ENCODE assay signal across 9 cellular contexts in the genomic region with DNA sequence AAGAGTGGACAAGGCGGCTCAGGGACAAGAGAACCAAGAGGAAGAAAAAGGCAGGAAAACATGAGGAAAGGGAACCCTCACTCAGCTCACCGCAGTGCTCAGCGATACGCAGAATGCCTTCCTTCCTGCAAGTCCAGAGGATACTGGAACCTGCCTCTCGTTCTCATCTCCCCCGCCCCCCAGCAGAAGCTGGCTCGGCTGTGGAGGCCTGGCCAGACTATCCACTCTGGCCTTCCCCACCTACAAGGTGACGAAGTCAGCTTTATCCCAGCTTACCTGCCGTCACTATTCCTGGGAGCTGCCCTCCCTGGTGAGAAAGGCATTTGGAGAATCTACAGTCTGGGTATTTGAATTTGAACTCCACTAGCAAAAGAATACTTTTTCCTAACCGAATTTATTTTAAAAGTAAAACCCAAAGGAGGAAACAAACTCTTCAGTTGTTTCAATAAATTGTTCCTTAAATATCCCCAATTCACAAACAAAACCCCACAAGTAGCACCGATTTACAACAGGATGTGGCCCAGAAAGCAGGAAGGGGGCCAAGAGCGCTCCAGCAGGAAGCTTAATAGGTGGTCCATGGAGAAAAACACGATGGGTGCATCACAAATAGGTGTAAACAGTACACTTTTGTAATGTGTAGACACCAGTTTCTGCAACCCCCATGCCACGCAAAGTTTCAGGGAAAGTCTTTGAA. TPM values are rescaled to one million over a fixed set of nuclear protein-coding genes. Genes with fewer than 3 reads are reported as not detected.
DNase-seq lines count a peak whose midpoint lies in the region; ATAC-seq and TF ChIP-seq lines count a peak whose summit lies in the region.
"Had no signal": no experiment of that assay in that cellular context is flagged by ENCODE, and none has a peak within 500 bp of the region (broad histone marks: within the 10 kb centered on the region; RNA-seq: fewer than 3 reads in every experiment).

No MANE protein-coding gene starts in this region.

- no peaks in the 10 kb centered on the region for H3K9me3 Mint-ChIP-seq in T-helper 1 cell treated with Interleukin-12 subunit alpha and Interleukin-12 subunit beta and Interleukin-4 antibody, amounts not matched to agents 30 μg/mL and 1 μg/mL, for 36 hours

- DNase-seq in T-helper 1 cell (no peak), adrenal gland (no peak), iPS-NIHi7 (ENCODE audit: extremely low spot score) (peak; percentile 56), stomach (no peak), cerebellar nuclear complex (lab: John Stamatoyannopoulos, UW) (no peak)
- DNase-seq in effector CD4-positive, alpha-beta T cell: no peak

- WGBS in adrenal gland, 4 donors: 47 to 58% (median 50%) methylated on average over 12 to 14 of the region's 14 CpGs
- WGBS in stomach, 5 donors: 36 to 47% (median 41%) methylated on average over 14 of the region's 14 CpGs

- peak overlapping the region; percentile 84 for H3K27ac Mint-ChIP-seq in T-helper 1 cell treated with Interleukin-12 subunit alpha and Interleukin-12 subunit beta and Interleukin-4 antibody, amounts not matched to agents 30 μg/mL and 1 μg/mL, for 36 hours

- peaks cover 49% of the 10 kb centered on the region for H3K4me1 Mint-ChIP-seq in T-helper 1 cell treated with Interleukin-12 subunit alpha and Interleukin-12 subunit beta and Interleukin-4 antibody, amounts not matched to agents 30 μg/mL and 1 μg/mL, for 36 hours (ENCODE audit: low read depth)

- peaks cover 5% of the 10 kb centered on the region for H3K36me3 Mint-ChIP-seq in T-helper 1 cell treated with Interleukin-12 subunit alpha and Interleukin-12 subunit beta and Interleukin-4 antibody, amounts not matched to agents 30 μg/mL and 1 μg/mL, for 36 hours (ENCODE audit: low read depth)

- H3K27me3 Mint-ChIP-seq in T-helper 1 cell treated with Interleukin-12 subunit alpha and Interleukin-12 subunit beta and Interleukin-4 antibody, amounts not matched to agents 30 μg/mL and 1 μg/mL, for 36 hours (ENCODE audit: low read depth): no peaks in the 10 kb centered on the region

- peak overlapping the region in 2 of 4 donors; percentile 23 to 70 for H3K4me3 ChIP-seq in adrenal gland
- peak overlapping the region; percentile 48 to 91 (median 59) for H3K4me3 ChIP-seq in stomach

- no peaks in the 10 kb centered on the region for H3K27me3 ChIP-seq in adrenal gland
- H3K27me3 ChIP-seq in stomach: no peaks in the 10 kb centered on the region

- peak overlapping the region; percentile 90 for H3K4me3 Mint-ChIP-seq in T-helper 1 cell treated with Interleukin-12 subunit alpha and Interleukin-12 subunit beta and Interleukin-4 antibody, amounts not matched to agents 30 μg/mL and 1 μg/mL, for 36 hours

- no peak for TF ChIP-seq EP300 in stomach (IDR thresholded peaks at IDR 0.05)

- intact Hi-C loops in adrenal gland (cut with DNase I): no loop called here
- intact Hi-C loops in stomach (cut with DNase I; ENCODE audit: low total_unique reads): no loop called here

- no peak for TF ChIP-seq CTCF in adrenal gland (IDR thresholded peaks at IDR 0.05)
- TF ChIP-seq CTCF in stomach (IDR thresholded peaks at IDR 0.05): no peak

- H3K27ac ChIP-seq in adrenal gland (peak overlapping the region; percentile 53 to 94 (median 74)), stomach (peak overlapping the region; percentile 85 to 99 (median 96))

- no peaks in the 10 kb centered on the region for H3K9me3 ChIP-seq in adrenal gland (replicated peaks in 1 of 3)
- H3K9me3 ChIP-seq in stomach: no peaks in the 10 kb centered on the region

- no peak for ATAC-seq in HG03039 (IDR thresholded peaks at IDR 0.05; ENCODE audit: unreplicated experiment)

- TF ChIP-seq POLR2A in adrenal gland (IDR thresholded peaks at IDR 0.05) (no peak), stomach (IDR thresholded peaks at IDR 0.05) (no peak)

- H3K4me1 ChIP-seq in adrenal gland (replicated peaks in 1 of 2): peaks cover 30 to 54% of the 10 kb centered on the region in 2 donors
- peaks cover 47 to 78% (median 59%) of the 10 kb centered on the region in 4 donors for H3K4me1 ChIP-seq in stomach

- H3K36me3 ChIP-seq in adrenal gland (replicated peaks in 1 of 2) (peaks cover 0 to 3% of the 10 kb centered on the region in 2 donors), stomach (peaks cover 0 to 5% (median 4%) of the 10 kb centered on the region in 4 donors)

RNA-seq across cellular contexts. Expression of gene DIDO1, which starts 2.1 kb away (rescaled TPM):
- total RNA-seq in adrenal gland: 10 to 100 TPM; 29.8 to 51.3 (median 46.5) TPM
- polyA plus RNA-seq in adrenal gland: 10 to 100 TPM; 19.0 to 27.9 (median 23.6) TPM
- total RNA-seq in stomach: 100 to 1,000 TPM in 1 of 5 donors, 10 to 100 TPM in 4; 56.0 to 117 (median 74.2) TPM
- polyA plus RNA-seq in stomach: 10 to 100 TPM in 2 of 3 donors, 1 to 10 TPM in 1; 8.1 to 14.2 (median 14.1) TPM

RNA-seq across cellular contexts. Expression of gene GID8, which starts 9.6 kb away (rescaled TPM):
- 10 to 100 TPM; 17.8 to 38.5 (median 25.3) TPM for total RNA-seq in adrenal gland
- 10 to 100 TPM in 2 of 3 donors, 1 to 10 TPM in 1; 9.4 to 16.8 (median 10.1) TPM for polyA plus RNA-seq in adrenal gland
- total RNA-seq in stomach: 10 to 100 TPM; 12.3 to 39.3 (median 19.2) TPM
- polyA plus RNA-seq in stomach: 10 to 100 TPM; 10.8 to 13.6 (median 12.5) TPM

RNA-seq across cellular contexts. Expression of gene SLC17A9, which starts 24.1 kb away (rescaled TPM):
- total RNA-seq in adrenal gland (1 to 10 TPM in 7 of 8 donors, under 1 TPM in 1; 0.24 to 4.6 (median 2.9) TPM), stomach (10 to 100 TPM in 4 of 5 donors, 1 to 10 TPM in 1; 9.0 to 76.4 (median 18.7) TPM)
- polyA plus RNA-seq in adrenal gland (10 to 100 TPM in 2 of 3 donors, 1 to 10 TPM in 1; 1.2 to 69.1 (median 11.9) TPM), stomach (1 to 10 TPM; 1.1 to 10.0 (median 5.8) TPM)
- total RNA-seq: A172 had no signal
